ENCODE assay signal across 1 cellular context in the genomic region with DNA sequence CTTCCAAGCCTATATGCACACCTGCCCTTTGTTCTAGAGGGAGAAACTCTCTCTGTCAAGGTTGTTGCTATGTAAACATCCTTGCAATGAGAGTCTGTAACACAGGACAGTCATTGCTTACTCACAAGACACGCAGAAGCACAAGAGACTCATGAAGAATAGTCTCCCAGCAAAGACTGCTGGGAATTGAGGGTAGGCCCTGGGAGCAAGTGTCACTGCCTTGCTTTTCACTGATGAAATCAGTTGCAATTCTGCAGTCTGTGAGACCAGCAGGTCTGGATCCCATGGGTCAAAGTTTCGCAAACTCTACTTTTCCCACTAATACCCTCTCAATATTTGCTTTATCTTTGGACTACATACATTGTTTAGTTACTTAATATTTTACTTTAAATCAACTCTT.
TF ChIP-seq lines count a peak whose summit lies in the region.

No MANE protein-coding gene starts in this region.

TF ChIP-seq in HepG2, 621 proteins besides CTCF, POLR2A, EP300 and RAD21 (continued from another document and continues in another):
- TF ChIP-seq THAP11 (CRISPR knock-in tag; IDR thresholded peaks at IDR 0.05) = peak; percentile 89
- no peak for TF ChIP-seq SAFB2 (CRISPR knock-in tag; IDR thresholded peaks at IDR 0.05; ENCODE audit: borderline replicate concordance, low read depth)
- TF ChIP-seq ZNF891 (CRISPR knock-in tag; IDR thresholded peaks at IDR 0.05) = no peak
- TF ChIP-seq, protein P1, sequence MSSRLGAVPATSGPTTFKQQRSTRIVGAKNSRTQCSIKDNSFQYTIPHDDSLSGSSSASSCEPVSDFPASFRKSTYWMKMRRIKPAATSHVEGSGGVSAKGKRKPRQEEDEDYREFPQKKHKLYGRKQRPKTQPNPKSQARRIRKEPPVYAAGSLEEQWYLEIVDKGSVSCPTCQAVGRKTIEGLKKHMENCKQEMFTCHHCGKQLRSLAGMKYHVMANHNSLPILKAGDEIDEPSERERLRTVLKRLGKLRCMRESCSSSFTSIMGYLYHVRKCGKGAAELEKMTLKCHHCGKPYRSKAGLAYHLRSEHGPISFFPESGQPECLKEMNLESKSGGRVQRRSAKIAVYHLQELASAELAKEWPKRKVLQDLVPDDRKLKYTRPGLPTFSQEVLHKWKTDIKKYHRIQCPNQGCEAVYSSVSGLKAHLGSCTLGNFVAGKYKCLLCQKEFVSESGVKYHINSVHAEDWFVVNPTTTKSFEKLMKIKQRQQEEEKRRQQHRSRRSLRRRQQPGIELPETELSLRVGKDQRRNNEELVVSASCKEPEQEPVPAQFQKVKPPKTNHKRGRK (CRISPR knock-in tag; IDR thresholded peaks at IDR 0.05) = no peak
- no peak for TF ChIP-seq ATM (IDR thresholded peaks at IDR 0.05; ENCODE audit: borderline replicate concordance)
- no peak for TF ChIP-seq MTF2 (CRISPR knock-in tag; IDR thresholded peaks at IDR 0.05; ENCODE audit: borderline replicate concordance)
- TF ChIP-seq, protein P2, sequence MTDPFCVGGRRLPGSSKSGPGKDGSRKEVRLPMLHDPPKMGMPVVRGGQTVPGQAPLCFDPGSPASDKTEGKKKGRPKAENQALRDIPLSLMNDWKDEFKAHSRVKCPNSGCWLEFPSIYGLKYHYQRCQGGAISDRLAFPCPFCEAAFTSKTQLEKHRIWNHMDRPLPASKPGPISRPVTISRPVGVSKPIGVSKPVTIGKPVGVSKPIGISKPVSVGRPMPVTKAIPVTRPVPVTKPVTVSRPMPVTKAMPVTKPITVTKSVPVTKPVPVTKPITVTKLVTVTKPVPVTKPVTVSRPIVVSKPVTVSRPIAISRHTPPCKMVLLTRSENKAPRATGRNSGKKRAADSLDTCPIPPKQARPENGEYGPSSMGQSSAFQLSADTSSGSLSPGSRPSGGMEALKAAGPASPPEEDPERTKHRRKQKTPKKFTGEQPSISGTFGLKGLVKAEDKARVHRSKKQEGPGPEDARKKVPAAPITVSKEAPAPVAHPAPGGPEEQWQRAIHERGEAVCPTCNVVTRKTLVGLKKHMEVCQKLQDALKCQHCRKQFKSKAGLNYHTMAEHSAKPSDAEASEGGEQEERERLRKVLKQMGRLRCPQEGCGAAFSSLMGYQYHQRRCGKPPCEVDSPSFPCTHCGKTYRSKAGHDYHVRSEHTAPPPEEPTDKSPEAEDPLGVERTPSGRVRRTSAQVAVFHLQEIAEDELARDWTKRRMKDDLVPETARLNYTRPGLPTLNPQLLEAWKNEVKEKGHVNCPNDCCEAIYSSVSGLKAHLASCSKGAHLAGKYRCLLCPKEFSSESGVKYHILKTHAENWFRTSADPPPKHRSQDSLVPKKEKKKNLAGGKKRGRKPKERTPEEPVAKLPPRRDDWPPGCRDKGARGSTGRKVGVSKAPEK (CRISPR knock-in tag; IDR thresholded peaks at IDR 0.05; ENCODE audit: borderline replicate concordance) = no peak
- TF ChIP-seq, protein P3, sequence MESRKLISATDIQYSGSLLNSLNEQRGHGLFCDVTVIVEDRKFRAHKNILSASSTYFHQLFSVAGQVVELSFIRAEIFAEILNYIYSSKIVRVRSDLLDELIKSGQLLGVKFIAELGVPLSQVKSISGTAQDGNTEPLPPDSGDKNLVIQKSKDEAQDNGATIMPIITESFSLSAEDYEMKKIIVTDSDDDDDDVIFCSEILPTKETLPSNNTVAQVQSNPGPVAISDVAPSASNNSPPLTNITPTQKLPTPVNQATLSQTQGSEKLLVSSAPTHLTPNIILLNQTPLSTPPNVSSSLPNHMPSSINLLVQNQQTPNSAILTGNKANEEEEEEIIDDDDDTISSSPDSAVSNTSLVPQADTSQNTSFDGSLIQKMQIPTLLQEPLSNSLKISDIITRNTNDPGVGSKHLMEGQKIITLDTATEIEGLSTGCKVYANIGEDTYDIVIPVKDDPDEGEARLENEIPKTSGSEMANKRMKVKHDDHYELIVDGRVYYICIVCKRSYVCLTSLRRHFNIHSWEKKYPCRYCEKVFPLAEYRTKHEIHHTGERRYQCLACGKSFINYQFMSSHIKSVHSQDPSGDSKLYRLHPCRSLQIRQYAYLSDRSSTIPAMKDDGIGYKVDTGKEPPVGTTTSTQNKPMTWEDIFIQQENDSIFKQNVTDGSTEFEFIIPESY (CRISPR knock-in tag; IDR thresholded peaks at IDR 0.05) = peak; percentile 58; the same call in 1 of the 2 replicates
- no peak for TF ChIP-seq ARNT2 (CRISPR knock-in tag; IDR thresholded peaks at IDR 0.05; ENCODE audit: low read depth)
- TF ChIP-seq SP140L (CRISPR knock-in tag; IDR thresholded peaks at IDR 0.05; ENCODE audit: borderline replicate concordance) = 0 out of 2 replicates have a peak, but pooled peaks have one; percentile 38
- TF ChIP-seq HNF4G (IDR thresholded peaks at IDR 0.05; ENCODE audit: borderline replicate concordance, low read depth, low read length) = peak; percentile 80; the same call in 1 of the 2 replicates
- TF ChIP-seq HNF4G (CRISPR knock-in tag; IDR thresholded peaks at IDR 0.05; ENCODE audit: borderline replicate concordance, low read depth) = no peak
- no peak for TF ChIP-seq ZNF674 (CRISPR knock-in tag; IDR thresholded peaks at IDR 0.05; ENCODE audit: low read depth)
- TF ChIP-seq, protein P4, sequence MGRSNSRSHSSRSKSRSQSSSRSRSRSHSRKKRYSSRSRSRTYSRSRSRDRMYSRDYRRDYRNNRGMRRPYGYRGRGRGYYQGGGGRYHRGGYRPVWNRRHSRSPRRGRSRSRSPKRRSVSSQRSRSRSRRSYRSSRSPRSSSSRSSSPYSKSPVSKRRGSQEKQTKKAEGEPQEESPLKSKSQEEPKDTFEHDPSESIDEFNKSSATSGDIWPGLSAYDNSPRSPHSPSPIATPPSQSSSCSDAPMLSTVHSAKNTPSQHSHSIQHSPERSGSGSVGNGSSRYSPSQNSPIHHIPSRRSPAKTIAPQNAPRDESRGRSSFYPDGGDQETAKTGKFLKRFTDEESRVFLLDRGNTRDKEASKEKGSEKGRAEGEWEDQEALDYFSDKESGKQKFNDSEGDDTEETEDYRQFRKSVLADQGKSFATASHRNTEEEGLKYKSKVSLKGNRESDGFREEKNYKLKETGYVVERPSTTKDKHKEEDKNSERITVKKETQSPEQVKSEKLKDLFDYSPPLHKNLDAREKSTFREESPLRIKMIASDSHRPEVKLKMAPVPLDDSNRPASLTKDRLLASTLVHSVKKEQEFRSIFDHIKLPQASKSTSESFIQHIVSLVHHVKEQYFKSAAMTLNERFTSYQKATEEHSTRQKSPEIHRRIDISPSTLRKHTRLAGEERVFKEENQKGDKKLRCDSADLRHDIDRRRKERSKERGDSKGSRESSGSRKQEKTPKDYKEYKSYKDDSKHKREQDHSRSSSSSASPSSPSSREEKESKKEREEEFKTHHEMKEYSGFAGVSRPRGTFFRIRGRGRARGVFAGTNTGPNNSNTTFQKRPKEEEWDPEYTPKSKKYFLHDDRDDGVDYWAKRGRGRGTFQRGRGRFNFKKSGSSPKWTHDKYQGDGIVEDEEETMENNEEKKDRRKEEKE (IDR thresholded peaks at IDR 0.05) = no peak
- TF ChIP-seq, protein P5, sequence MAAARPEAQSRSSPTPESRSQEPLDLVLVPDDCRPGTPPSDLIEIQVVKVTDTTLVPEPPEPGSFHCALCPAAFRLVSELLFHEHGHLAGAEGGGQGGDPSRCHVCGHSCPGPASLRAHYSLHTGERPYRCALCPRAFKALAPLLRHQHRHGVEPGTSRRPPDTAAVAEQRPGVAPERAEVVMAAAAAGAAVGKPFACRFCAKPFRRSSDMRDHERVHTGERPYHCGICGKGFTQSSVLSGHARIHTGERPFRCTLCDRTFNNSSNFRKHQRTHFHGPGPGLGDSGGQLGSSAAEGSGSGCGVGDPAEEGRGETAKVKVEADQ (CRISPR knock-in tag; IDR thresholded peaks at IDR 0.05; ENCODE audit: borderline replicate concordance) = peak; percentile 58; the same call in 1 of the 2 replicates
- TF ChIP-seq CHCHD3 (CRISPR knock-in tag; IDR thresholded peaks at IDR 0.05) = no peak
- TF ChIP-seq ZNF652 (CRISPR knock-in tag; IDR thresholded peaks at IDR 0.05; ENCODE audit: borderline replicate concordance, low read depth) = no peak
- TF ChIP-seq CAMTA2 (CRISPR knock-in tag; IDR thresholded peaks at IDR 0.05; ENCODE audit: borderline replicate concordance) = no peak
- TF ChIP-seq, protein P6, sequence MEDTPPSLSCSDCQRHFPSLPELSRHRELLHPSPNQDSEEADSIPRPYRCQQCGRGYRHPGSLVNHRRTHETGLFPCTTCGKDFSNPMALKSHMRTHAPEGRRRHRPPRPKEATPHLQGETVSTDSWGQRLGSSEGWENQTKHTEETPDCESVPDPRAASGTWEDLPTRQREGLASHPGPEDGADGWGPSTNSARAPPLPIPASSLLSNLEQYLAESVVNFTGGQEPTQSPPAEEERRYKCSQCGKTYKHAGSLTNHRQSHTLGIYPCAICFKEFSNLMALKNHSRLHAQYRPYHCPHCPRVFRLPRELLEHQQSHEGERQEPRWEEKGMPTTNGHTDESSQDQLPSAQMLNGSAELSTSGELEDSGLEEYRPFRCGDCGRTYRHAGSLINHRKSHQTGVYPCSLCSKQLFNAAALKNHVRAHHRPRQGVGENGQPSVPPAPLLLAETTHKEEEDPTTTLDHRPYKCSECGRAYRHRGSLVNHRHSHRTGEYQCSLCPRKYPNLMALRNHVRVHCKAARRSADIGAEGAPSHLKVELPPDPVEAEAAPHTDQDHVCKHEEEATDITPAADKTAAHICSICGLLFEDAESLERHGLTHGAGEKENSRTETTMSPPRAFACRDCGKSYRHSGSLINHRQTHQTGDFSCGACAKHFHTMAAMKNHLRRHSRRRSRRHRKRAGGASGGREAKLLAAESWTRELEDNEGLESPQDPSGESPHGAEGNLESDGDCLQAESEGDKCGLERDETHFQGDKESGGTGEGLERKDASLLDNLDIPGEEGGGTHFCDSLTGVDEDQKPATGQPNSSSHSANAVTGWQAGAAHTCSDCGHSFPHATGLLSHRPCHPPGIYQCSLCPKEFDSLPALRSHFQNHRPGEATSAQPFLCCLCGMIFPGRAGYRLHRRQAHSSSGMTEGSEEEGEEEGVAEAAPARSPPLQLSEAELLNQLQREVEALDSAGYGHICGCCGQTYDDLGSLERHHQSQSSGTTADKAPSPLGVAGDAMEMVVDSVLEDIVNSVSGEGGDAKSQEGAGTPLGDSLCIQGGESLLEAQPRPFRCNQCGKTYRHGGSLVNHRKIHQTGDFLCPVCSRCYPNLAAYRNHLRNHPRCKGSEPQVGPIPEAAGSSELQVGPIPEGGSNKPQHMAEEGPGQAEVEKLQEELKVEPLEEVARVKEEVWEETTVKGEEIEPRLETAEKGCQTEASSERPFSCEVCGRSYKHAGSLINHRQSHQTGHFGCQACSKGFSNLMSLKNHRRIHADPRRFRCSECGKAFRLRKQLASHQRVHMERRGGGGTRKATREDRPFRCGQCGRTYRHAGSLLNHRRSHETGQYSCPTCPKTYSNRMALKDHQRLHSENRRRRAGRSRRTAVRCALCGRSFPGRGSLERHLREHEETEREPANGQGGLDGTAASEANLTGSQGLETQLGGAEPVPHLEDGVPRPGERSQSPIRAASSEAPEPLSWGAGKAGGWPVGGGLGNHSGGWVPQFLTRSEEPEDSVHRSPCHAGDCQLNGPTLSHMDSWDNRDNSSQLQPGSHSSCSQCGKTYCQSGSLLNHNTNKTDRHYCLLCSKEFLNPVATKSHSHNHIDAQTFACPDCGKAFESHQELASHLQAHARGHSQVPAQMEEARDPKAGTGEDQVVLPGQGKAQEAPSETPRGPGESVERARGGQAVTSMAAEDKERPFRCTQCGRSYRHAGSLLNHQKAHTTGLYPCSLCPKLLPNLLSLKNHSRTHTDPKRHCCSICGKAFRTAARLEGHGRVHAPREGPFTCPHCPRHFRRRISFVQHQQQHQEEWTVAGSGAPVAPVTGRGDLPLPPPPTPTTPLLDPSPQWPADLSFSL (CRISPR knock-in tag; IDR thresholded peaks at IDR 0.05) = no peak
- TF ChIP-seq HMG20A (CRISPR knock-in tag; IDR thresholded peaks at IDR 0.05; ENCODE audit: borderline replicate concordance) = peak; percentile 83
- TF ChIP-seq, protein P7, sequence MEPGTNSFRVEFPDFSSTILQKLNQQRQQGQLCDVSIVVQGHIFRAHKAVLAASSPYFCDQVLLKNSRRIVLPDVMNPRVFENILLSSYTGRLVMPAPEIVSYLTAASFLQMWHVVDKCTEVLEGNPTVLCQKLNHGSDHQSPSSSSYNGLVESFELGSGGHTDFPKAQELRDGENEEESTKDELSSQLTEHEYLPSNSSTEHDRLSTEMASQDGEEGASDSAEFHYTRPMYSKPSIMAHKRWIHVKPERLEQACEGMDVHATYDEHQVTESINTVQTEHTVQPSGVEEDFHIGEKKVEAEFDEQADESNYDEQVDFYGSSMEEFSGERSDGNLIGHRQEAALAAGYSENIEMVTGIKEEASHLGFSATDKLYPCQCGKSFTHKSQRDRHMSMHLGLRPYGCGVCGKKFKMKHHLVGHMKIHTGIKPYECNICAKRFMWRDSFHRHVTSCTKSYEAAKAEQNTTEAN (CRISPR knock-in tag; conservative IDR thresholded peaks at IDR 0.05) = no peak
- TF ChIP-seq ZMYM3 (CRISPR knock-in tag; IDR thresholded peaks at IDR 0.05) = peak; percentile 72
- TF ChIP-seq MAFG (CRISPR knock-in tag; IDR thresholded peaks at IDR 0.05) = no peak
- no peak for TF ChIP-seq SP4 (CRISPR knock-in tag; IDR thresholded peaks at IDR 0.05)
- no peak for TF ChIP-seq TOPORS (CRISPR knock-in tag; IDR thresholded peaks at IDR 0.05)
- no peak for TF ChIP-seq ZNF30 (CRISPR knock-in tag; IDR thresholded peaks at IDR 0.05)
- peak; percentile 49; the same call in 1 of the 2 replicates for TF ChIP-seq ZNF430 (CRISPR knock-in tag; IDR thresholded peaks at IDR 0.05)
- peak; percentile 88 for TF ChIP-seq ZNF121 (CRISPR knock-in tag; IDR thresholded peaks at IDR 0.05)
- peak; percentile 87 for TF ChIP-seq IRF2 (CRISPR knock-in tag; IDR thresholded peaks at IDR 0.05)
- TF ChIP-seq DR1 (CRISPR knock-in tag; IDR thresholded peaks at IDR 0.05) = no peak
- TF ChIP-seq, protein P8, sequence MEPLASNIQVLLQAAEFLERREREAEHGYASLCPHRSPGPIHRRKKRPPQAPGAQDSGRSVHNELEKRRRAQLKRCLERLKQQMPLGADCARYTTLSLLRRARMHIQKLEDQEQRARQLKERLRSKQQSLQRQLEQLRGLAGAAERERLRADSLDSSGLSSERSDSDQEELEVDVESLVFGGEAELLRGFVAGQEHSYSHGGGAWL (CRISPR knock-in tag; IDR thresholded peaks at IDR 0.05) = no peak
- TF ChIP-seq RNF2 (conservative IDR thresholded peaks at IDR 0.05; ENCODE audit: low read depth) = no peak
- no peak for TF ChIP-seq PHF8 (CRISPR knock-in tag; IDR thresholded peaks at IDR 0.05)
- no peak for TF ChIP-seq SOX13 (IDR thresholded peaks at IDR 0.05)
- peak in 1 of 2 experiments; percentile 85; a peak in 1 of 4 replicates for TF ChIP-seq SOX13 (CRISPR knock-in tag; conservative IDR thresholded peaks at IDR 0.05 in 1 of 2, IDR thresholded peaks at IDR 0.05 in 1 of 2)
- TF ChIP-seq NR2F2 (IDR thresholded peaks at IDR 0.05; ENCODE audit: borderline replicate concordance, low read depth) = peak; percentile 70
- TF ChIP-seq TCF7 (IDR thresholded peaks at IDR 0.05; ENCODE audit: low read depth) = peak; percentile 32; the same call in 1 of the 2 replicates
- TF ChIP-seq, protein P9, sequence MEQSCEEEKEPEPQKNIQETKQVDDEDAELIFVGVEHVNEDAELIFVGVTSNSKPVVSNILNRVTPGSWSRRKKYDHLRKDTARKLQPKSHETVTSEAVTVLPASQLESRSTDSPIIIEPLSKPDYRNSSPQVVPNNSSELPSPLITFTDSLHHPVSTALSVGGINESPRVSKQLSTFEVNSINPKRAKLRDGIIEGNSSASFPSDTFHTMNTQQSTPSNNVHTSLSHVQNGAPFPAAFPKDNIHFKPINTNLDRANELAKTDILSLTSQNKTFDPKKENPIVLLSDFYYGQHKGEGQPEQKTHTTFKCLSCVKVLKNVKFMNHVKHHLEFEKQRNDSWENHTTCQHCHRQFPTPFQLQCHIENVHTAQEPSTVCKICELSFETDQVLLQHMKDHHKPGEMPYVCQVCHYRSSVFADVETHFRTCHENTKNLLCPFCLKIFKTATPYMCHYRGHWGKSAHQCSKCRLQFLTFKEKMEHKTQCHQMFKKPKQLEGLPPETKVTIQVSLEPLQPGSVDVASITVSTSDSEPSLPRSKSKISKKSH (CRISPR knock-in tag; IDR thresholded peaks at IDR 0.05; ENCODE audit: borderline replicate concordance) = no peak
